In genomic region chr5:37849641-37850040, GRCh38 we compare ENCODE assay signal across 2 cellular contexts.
TF ChIP-seq lines count a peak whose summit lies in the region.

No MANE protein-coding gene starts in this region.

TF ChIP-seq in SK-N-SH, 30 proteins besides CTCF, POLR2A, EP300 and RAD21 (continued from another document):
- TF ChIP-seq, protein P1, sequence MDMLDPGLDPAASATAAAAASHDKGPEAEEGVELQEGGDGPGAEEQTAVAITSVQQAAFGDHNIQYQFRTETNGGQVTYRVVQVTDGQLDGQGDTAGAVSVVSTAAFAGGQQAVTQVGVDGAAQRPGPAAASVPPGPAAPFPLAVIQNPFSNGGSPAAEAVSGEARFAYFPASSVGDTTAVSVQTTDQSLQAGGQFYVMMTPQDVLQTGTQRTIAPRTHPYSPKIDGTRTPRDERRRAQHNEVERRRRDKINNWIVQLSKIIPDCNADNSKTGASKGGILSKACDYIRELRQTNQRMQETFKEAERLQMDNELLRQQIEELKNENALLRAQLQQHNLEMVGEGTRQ (IDR thresholded peaks at IDR 0.05; ENCODE audit: borderline replicate concordance, low read depth, low read length) = no peak
- TF ChIP-seq REST (IDR thresholded peaks at IDR 0.05; ENCODE audit: low read depth, low read length) (no peak), ELF1 (IDR thresholded peaks at IDR 0.05) (no peak), FOXJ3 (CRISPR knock-in tag; IDR thresholded peaks at IDR 0.05) (no peak), NRF1 (IDR thresholded peaks at IDR 0.05; ENCODE audit: low read depth, low read length) (no peak), MAX (IDR thresholded peaks at IDR 0.05; ENCODE audit: low read depth) (no peak; the same call in 1 of the 2 replicates), NFIC (IDR thresholded peaks at IDR 0.05; ENCODE audit: borderline replicate concordance) (no peak)
- TF ChIP-seq, protein P2, sequence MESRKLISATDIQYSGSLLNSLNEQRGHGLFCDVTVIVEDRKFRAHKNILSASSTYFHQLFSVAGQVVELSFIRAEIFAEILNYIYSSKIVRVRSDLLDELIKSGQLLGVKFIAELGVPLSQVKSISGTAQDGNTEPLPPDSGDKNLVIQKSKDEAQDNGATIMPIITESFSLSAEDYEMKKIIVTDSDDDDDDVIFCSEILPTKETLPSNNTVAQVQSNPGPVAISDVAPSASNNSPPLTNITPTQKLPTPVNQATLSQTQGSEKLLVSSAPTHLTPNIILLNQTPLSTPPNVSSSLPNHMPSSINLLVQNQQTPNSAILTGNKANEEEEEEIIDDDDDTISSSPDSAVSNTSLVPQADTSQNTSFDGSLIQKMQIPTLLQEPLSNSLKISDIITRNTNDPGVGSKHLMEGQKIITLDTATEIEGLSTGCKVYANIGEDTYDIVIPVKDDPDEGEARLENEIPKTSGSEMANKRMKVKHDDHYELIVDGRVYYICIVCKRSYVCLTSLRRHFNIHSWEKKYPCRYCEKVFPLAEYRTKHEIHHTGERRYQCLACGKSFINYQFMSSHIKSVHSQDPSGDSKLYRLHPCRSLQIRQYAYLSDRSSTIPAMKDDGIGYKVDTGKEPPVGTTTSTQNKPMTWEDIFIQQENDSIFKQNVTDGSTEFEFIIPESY (IDR thresholded peaks at IDR 0.05; ENCODE audit: borderline replicate concordance, low read depth) = no peak
TF ChIP-seq in SK-N-SH: peak in this region for 0.

TF ChIP-seq in SK-N-SH treated with all-trans-retinoic acid at 6 μM for 48 hours, 23 proteins besides CTCF, POLR2A, EP300 and RAD21 (continued from another document):
- TF ChIP-seq, protein P3, sequence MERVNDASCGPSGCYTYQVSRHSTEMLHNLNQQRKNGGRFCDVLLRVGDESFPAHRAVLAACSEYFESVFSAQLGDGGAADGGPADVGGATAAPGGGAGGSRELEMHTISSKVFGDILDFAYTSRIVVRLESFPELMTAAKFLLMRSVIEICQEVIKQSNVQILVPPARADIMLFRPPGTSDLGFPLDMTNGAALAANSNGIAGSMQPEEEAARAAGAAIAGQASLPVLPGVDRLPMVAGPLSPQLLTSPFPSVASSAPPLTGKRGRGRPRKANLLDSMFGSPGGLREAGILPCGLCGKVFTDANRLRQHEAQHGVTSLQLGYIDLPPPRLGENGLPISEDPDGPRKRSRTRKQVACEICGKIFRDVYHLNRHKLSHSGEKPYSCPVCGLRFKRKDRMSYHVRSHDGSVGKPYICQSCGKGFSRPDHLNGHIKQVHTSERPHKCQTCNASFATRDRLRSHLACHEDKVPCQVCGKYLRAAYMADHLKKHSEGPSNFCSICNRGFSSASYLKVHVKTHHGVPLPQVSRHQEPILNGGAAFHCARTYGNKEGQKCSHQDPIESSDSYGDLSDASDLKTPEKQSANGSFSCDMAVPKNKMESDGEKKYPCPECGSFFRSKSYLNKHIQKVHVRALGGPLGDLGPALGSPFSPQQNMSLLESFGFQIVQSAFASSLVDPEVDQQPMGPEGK (CRISPR knock-in tag; IDR thresholded peaks at IDR 0.05; ENCODE audit: borderline replicate concordance) = no peak
- TF ChIP-seq ZNF70 (CRISPR knock-in tag; IDR thresholded peaks at IDR 0.05) (no peak), ESRRG (CRISPR knock-in tag; IDR thresholded peaks at IDR 0.05) (no peak)
TF ChIP-seq in SK-N-SH treated with all-trans-retinoic acid at 6 μM for 48 hours: peak in this region for 0.
